Comparison of ENCODE assay signal across 18 cellular contexts in genomic region chr4:10080874-10081606, GRCh38. TPM values are rescaled to one million over a fixed set of nuclear protein-coding genes. Genes with fewer than 3 reads are reported as not detected.
A peak's percentile ranks its signal among the peaks of the same experiment; 100 is the strongest.
DNase-seq lines count a peak whose midpoint lies in the region; ATAC-seq, FAIRE-seq and TF ChIP-seq lines count a peak whose summit lies in the region.
"Had no signal": no experiment of that assay in that cellular context is flagged by ENCODE, and none has a peak within 500 bp of the region (broad histone marks: within the 10 kb centered on the region; RNA-seq: fewer than 3 reads in every experiment).

No MANE protein-coding gene starts in this region.

- H3K36me3 Mint-ChIP-seq in activated CD8-positive, alpha-beta T cell treated with anti-CD3 and anti-CD28 coated beads for 36 hours (ENCODE audit: low read depth), result peaks cover 60% of the 10 kb centered on the region
- H3K36me3 Mint-ChIP-seq in activated CD8-positive, alpha-beta T cell treated with anti-CD3 and anti-CD28 coated beads, Interleukin-2, amount 10 ng/mL, durations not matched to agents 7 days and 5 days (ENCODE audit: low read depth), result peaks cover 76% of the 10 kb centered on the region

- no peaks in the 10 kb centered on the region for H3K4me1 Mint-ChIP-seq in activated CD8-positive, alpha-beta T cell treated with anti-CD3 and anti-CD28 coated beads for 36 hours (ENCODE audit: low read depth)
- H3K4me1 Mint-ChIP-seq in activated CD8-positive, alpha-beta T cell treated with anti-CD3 and anti-CD28 coated beads, Interleukin-2, amount 10 ng/mL, durations not matched to agents 7 days and 5 days (ENCODE audit: low read depth), result no peaks in the 10 kb centered on the region
- H3K4me1 Mint-ChIP-seq: neural progenitor cell had no signal

- H3K4me3 ChIP-seq in HAP-1, result no peak overlapping the region
- H3K4me3 ChIP-seq: breast epithelium, esophagus muscularis mucosa, neural progenitor cell had no signal

- intact Hi-C loops in activated CD8-positive, alpha-beta T cell treated with anti-CD3 and anti-CD28 coated beads for 36 hours (cut with micrococcal nuclease), result no loop called here
- intact Hi-C loops in sciatic nerve (cut with DNase I), result no loop called here

- H3K9me3 Mint-ChIP-seq in activated CD8-positive, alpha-beta T cell treated with anti-CD3 and anti-CD28 coated beads for 36 hours, result no peaks in the 10 kb centered on the region
- no peaks in the 10 kb centered on the region for H3K9me3 Mint-ChIP-seq in activated CD8-positive, alpha-beta T cell treated with anti-CD3 and anti-CD28 coated beads, Interleukin-2, amount 10 ng/mL, durations not matched to agents 7 days and 5 days (ENCODE audit: insufficient read depth)
- H3K9me3 Mint-ChIP-seq: CD14-positive monocyte; neural progenitor cell; T-helper 1 cell treated with Interleukin-12 subunit alpha and Interleukin-12 subunit beta and Interleukin-4 antibody, amounts not matched to agents 30 μg/mL and 1 μg/mL, for 36 hours had no signal

- CTCF ChIA-PET in activated CD8-positive, alpha-beta T cell treated with anti-CD3 and anti-CD28 coated beads for 36 hours (lab: Charles Lee), result interaction anchor here (1.0 kb wide), 1 partner anchor 10 kb away, joined by 4 read pairs; no protein-coding TSS in a partner anchor
- CTCF ChIA-PET in activated CD8-positive, alpha-beta T cell treated with anti-CD3 and anti-CD28 coated beads, Interleukin-2, amount 10 ng/mL, durations not matched to agents 7 days and 5 days (lab: Charles Lee), result no interaction called here

- no peak for ATAC-seq in activated CD8-positive, alpha-beta T cell treated with anti-CD3 and anti-CD28 coated beads for 36 hours
- ATAC-seq in activated CD8-positive, alpha-beta T cell treated with anti-CD3 and anti-CD28 coated beads, Interleukin-2, amount 10 ng/mL, durations not matched to agents 7 days and 5 days, result no peak
- ATAC-seq in sciatic nerve, result no peak
- no peak for ATAC-seq in GM18867 (IDR thresholded peaks at IDR 0.05; ENCODE audit: unreplicated experiment)

- no peaks in the 10 kb centered on the region for H3K9me3 ChIP-seq in HAP-1
- H3K9me3 ChIP-seq: breast epithelium, esophagus muscularis mucosa had no signal

- peak; percentile 0 for DNase-seq in activated CD8-positive, alpha-beta T cell treated with anti-CD3 and anti-CD28 coated beads for 36 hours
- DNase-seq in activated CD8-positive, alpha-beta T cell treated with anti-CD3 and anti-CD28 coated beads, Interleukin-2, amount 10 ng/mL, durations not matched to agents 7 days and 5 days, result no peak
- DNase-seq in GM19239 (ENCODE audit: insufficient read length, low spot score) (no peak), islet precursor cell (peak; percentile 39), sciatic nerve (ENCODE audit: low spot score) (peak; percentile 38), RPMI8226 (no peak), HAP-1 (ENCODE audit: low spot score in 2 of 2) (no peak)
- DNase-seq: ACHN; activated CD4-positive, CD25-positive, alpha-beta regulatory T cell; activated CD8-positive, alpha-beta memory T cell treated with anti-CD3 and anti-CD28 coated beads, Interleukin-2, amount 50 U/mL, for 48 hours; DMS53; NCI-H1417 treated with DMSO at 0.1 percent for 48 hours had no signal

- no peaks in the 10 kb centered on the region for H3K27me3 ChIP-seq in HAP-1 (ENCODE audit: low read depth)
- H3K27me3 ChIP-seq: breast epithelium, esophagus muscularis mucosa, neural progenitor cell had no signal

- POLR2A ChIA-PET in activated CD8-positive, alpha-beta T cell treated with anti-CD3 and anti-CD28 coated beads for 36 hours (lab: Charles Lee), result interaction anchor here (1.1 to 1.5 kb wide), 2 partner anchors 14 to 65 kb away, joined by 3 to 4 read pairs; no protein-coding TSS in a partner anchor
- POLR2A ChIA-PET in activated CD8-positive, alpha-beta T cell treated with anti-CD3 and anti-CD28 coated beads, Interleukin-2, amount 10 ng/mL, durations not matched to agents 7 days and 5 days (lab: Charles Lee), result interaction anchor here (1.4 kb wide), 1 partner anchor 15 kb away, joined by 3 read pairs; no protein-coding TSS in a partner anchor

- in situ Hi-C loops in HAP-1 (cut with MboI; ENCODE audit: low sequenced_read_pairs), result no loop called here

- H3K4me1 ChIP-seq in HAP-1, result no peaks in the 10 kb centered on the region
- H3K4me1 ChIP-seq: neural progenitor cell had no signal

- H3K36me3 ChIP-seq in HAP-1 (replicated peaks), result peaks cover 86% of the 10 kb centered on the region
- H3K36me3 ChIP-seq: neural progenitor cell had no signal

- H3K4me3 Mint-ChIP-seq in activated CD8-positive, alpha-beta T cell treated with anti-CD3 and anti-CD28 coated beads for 36 hours, result no peak overlapping the region
- H3K4me3 Mint-ChIP-seq in activated CD8-positive, alpha-beta T cell treated with anti-CD3 and anti-CD28 coated beads, Interleukin-2, amount 10 ng/mL, durations not matched to agents 7 days and 5 days, result no peak overlapping the region
- H3K4me3 Mint-ChIP-seq: CD14-positive monocyte; neural progenitor cell; T-helper 1 cell treated with Interleukin-12 subunit alpha and Interleukin-12 subunit beta and Interleukin-4 antibody, amounts not matched to agents 30 μg/mL and 1 μg/mL, for 36 hours had no signal

- peak overlapping the region; percentile 57 for H3K27ac Mint-ChIP-seq in activated CD8-positive, alpha-beta T cell treated with anti-CD3 and anti-CD28 coated beads for 36 hours
- H3K27ac Mint-ChIP-seq in activated CD8-positive, alpha-beta T cell treated with anti-CD3 and anti-CD28 coated beads, Interleukin-2, amount 10 ng/mL, durations not matched to agents 7 days and 5 days, result no peak overlapping the region
- H3K27ac Mint-ChIP-seq: neural progenitor cell; T-helper 1 cell treated with Interleukin-12 subunit alpha and Interleukin-12 subunit beta and Interleukin-4 antibody, amounts not matched to agents 30 μg/mL and 1 μg/mL, for 36 hours had no signal

- H3K27me3 Mint-ChIP-seq in activated CD8-positive, alpha-beta T cell treated with anti-CD3 and anti-CD28 coated beads for 36 hours, result no peaks in the 10 kb centered on the region
- no peaks in the 10 kb centered on the region for H3K27me3 Mint-ChIP-seq in activated CD8-positive, alpha-beta T cell treated with anti-CD3 and anti-CD28 coated beads, Interleukin-2, amount 10 ng/mL, durations not matched to agents 7 days and 5 days (ENCODE audit: low read depth)

- TF ChIP-seq CTCF in activated CD8-positive, alpha-beta T cell treated with anti-CD3 and anti-CD28 coated beads for 36 hours (IDR thresholded peaks at IDR 0.05), result no peak

- peak; percentile 40 for FAIRE-seq in GM19239 (lab: Jason Lieb, UNC)

RNA-seq across cellular contexts. Expression of gene WDR1, which starts 35.6 kb away (rescaled TPM):
- 100 to 1,000 TPM; 390 to 393 TPM for total RNA-seq in activated CD8-positive, alpha-beta T cell treated with anti-CD3 and anti-CD28 coated beads for 36 hours
- 100 to 1,000 TPM; 516 to 550 TPM for total RNA-seq in activated CD8-positive, alpha-beta T cell treated with anti-CD3 and anti-CD28 coated beads, Interleukin-2, amount 10 ng/mL, durations not matched to agents 7 days and 5 days
- total RNA-seq in sciatic nerve, result 264 TPM

RNA-seq across cellular contexts. Expression of gene SLC2A9, which starts 59.7 kb away (rescaled TPM):
- total RNA-seq in activated CD8-positive, alpha-beta T cell treated with anti-CD3 and anti-CD28 coated beads for 36 hours, result under 1 TPM; 0.54 TPM
- total RNA-seq in activated CD8-positive, alpha-beta T cell treated with anti-CD3 and anti-CD28 coated beads, Interleukin-2, amount 10 ng/mL, durations not matched to agents 7 days and 5 days, result 1 to 10 TPM; 1.3 to 1.7 TPM
- 7.4 TPM for total RNA-seq in sciatic nerve

Comparison
In these comparisons a context has a peak if more than half of its experiments do, and no peak if none do; other contexts are left out.
1. DNase-seq: peak in activated CD8-positive, alpha-beta T cell treated with anti-CD3 and anti-CD28 coated beads for 36 hours (single experiment), islet precursor cell (single experiment) and sciatic nerve (single experiment); none in activated CD8-positive, alpha-beta T cell treated with anti-CD3 and anti-CD28 coated beads, Interleukin-2, amount 10 ng/mL, durations not matched to agents 7 days and 5 days (single experiment), GM19239 (single experiment), RPMI8226 (single experiment) and HAP-1 (0 of 2).